ENCODE assay signal across 27 cellular contexts in genomic region chr11:4465411-4465810, GRCh38. TPM values are rescaled to one million over a fixed set of nuclear protein-coding genes. Genes with fewer than 3 reads are reported as not detected.
"Had no signal": no experiment of that assay in that cellular context is flagged by ENCODE, and none has a peak within 500 bp of the region (broad histone marks: within the 10 kb centered on the region; RNA-seq: fewer than 3 reads in every experiment).

No MANE protein-coding gene starts in this region.

- H3K36me3 Mint-ChIP-seq: activated naive CD8-positive, alpha-beta T cell treated with anti-CD3 and anti-CD28 coated beads for 36 hours had no signal

- H3K27ac Mint-ChIP-seq: activated CD4-positive, alpha-beta memory T cell treated with anti-CD3 and anti-CD28 coated beads, Interleukin-2, amount 10 ng/mL, durations not matched to agents 7 days and 5 days; activated CD4-positive, alpha-beta T cell treated with anti-CD3 and anti-CD28 coated beads for 36 hours; activated naive CD4-positive, alpha-beta T cell treated with anti-CD3 and anti-CD28 coated beads, Interleukin-2, amount 10 ng/mL, durations not matched to agents 7 days and 5 days; activated naive CD8-positive, alpha-beta T cell treated with anti-CD3 and anti-CD28 coated beads for 36 hours; activated T-cell treated with anti-CD3 and anti-CD28 coated beads, Interleukin-2, amount 50 U/mL, for 72 hours; activated T-helper 2 cell treated with anti-CD3 and anti-CD28 coated beads, Interferon-gamma antibody, Interleukin-2, Interleukin-4, amounts not matched to agents 10 μg/mL and 5 μg/mL and 100 μg/mL, durations not matched to agents 14 hours and 24 hours and 36 hours had no signal

- H3K4me2 ChIP-seq: KMS-11 had no signal

- ATAC-seq: activated CD4-positive, alpha-beta T cell treated with anti-CD3 and anti-CD28 coated beads for 36 hours; activated T-cell treated with anti-CD3 and anti-CD28 coated beads, Interleukin-2, amount 50 U/mL, for 72 hours; PC-3; SK-N-SH treated with all-trans-retinoic acid at 6 μM for 48 hours had no signal

- H3K4me1 Mint-ChIP-seq: activated CD4-positive, alpha-beta T cell treated with anti-CD3 and anti-CD28 coated beads for 36 hours; activated naive CD8-positive, alpha-beta T cell treated with anti-CD3 and anti-CD28 coated beads for 36 hours had no signal

- H3K9me3 ChIP-seq: MG63 had no signal

- H3K4me3 Mint-ChIP-seq: activated CD4-positive, alpha-beta memory T cell treated with anti-CD3 and anti-CD28 coated beads, Interleukin-2, amount 10 ng/mL, durations not matched to agents 7 days and 5 days; activated CD4-positive, alpha-beta T cell treated with anti-CD3 and anti-CD28 coated beads for 36 hours; activated naive CD4-positive, alpha-beta T cell treated with anti-CD3 and anti-CD28 coated beads, Interleukin-2, amount 10 ng/mL, durations not matched to agents 7 days and 5 days; activated naive CD8-positive, alpha-beta T cell treated with anti-CD3 and anti-CD28 coated beads for 36 hours; activated T-cell treated with anti-CD3 and anti-CD28 coated beads, Interleukin-2, amount 50 U/mL, for 72 hours had no signal

- H3K4me1 ChIP-seq: SJSA1 had no signal

- H3K36me3 ChIP-seq: brain microvascular endothelial cell, cardiac muscle cell, MG63, SJSA1 had no signal

- H3K4me3 ChIP-seq: cardiac muscle cell, MG63, SJSA1 had no signal

- H3K9ac ChIP-seq: KMS-11 had no signal

- FAIRE-seq: RCC 7860 had no signal

- H3K27ac ChIP-seq: brain microvascular endothelial cell, cardiac muscle cell, KMS-11, SJSA1, VCaP had no signal

- H3K27me3 ChIP-seq: brain microvascular endothelial cell, cardiac muscle cell, MG63, SJSA1 had no signal

- DNase-seq: activated CD4-positive, alpha-beta memory T cell treated with anti-CD3 and anti-CD28 coated beads, Interleukin-2, amount 10 ng/mL, durations not matched to agents 7 days and 5 days; activated CD4-positive, alpha-beta T cell treated with anti-CD3 and anti-CD28 coated beads for 36 hours; activated CD4-positive, alpha-beta T cell treated with anti-CD3 and anti-CD28 coated beads, Interleukin-2, amount 50 U/mL, for 1 hour; activated gamma-delta T cell treated with Interleukin-2 at 50 U/mL for 16 hours; activated naive CD4-positive, alpha-beta T cell treated with anti-CD3 and anti-CD28 coated beads, Interleukin-2, amount 10 ng/mL, durations not matched to agents 7 days and 5 days; activated naive CD8-positive, alpha-beta T cell treated with anti-CD3 and anti-CD28 coated beads for 36 hours; activated T-cell treated with anti-CD3 and anti-CD28 coated beads for 4 hours; activated T-cell treated with anti-CD3 and anti-CD28 coated beads, Interleukin-2, amount 50 U/mL, for 72 hours; brain microvascular endothelial cell; MG63; NCI-H1105; NCI-H1436; NCI-H1694 treated with DMSO at 0.1 percent for 48 hours; NCI-H2029 treated with DMSO at 0.1 percent for 48 hours; NCI-H524; PC-3; SHP77; T-helper 2 cell had no signal

RNA-seq across cellular contexts. Expression of gene OR52K2, which starts 16.3 kb away (rescaled TPM):
- total RNA-seq: activated CD4-positive, alpha-beta memory T cell treated with anti-CD3 and anti-CD28 coated beads, Interleukin-2, amount 10 ng/mL, durations not matched to agents 7 days and 5 days; activated CD8-positive, alpha-beta memory T cell treated with anti-CD3 and anti-CD28 coated beads for 36 hours; activated naive CD8-positive, alpha-beta T cell treated with anti-CD3 and anti-CD28 coated beads for 36 hours; activated T-cell treated with anti-CD3 and anti-CD28 coated beads, Interleukin-2, amount 50 U/mL, for 72 hours; activated T-helper 2 cell treated with anti-CD3 and anti-CD28 coated beads, Interferon-gamma antibody, Interleukin-2, Interleukin-4, amounts not matched to agents 10 μg/mL and 5 μg/mL and 100 μg/mL, durations not matched to agents 14 hours and 24 hours and 36 hours; cardiac muscle cell; PC-3; SJSA1 had no signal
- polyA plus RNA-seq: adipose tissue, cardiac muscle cell had no signal

RNA-seq across cellular contexts. Expression of gene OR52K1, which starts 17.0 kb away (rescaled TPM):
- total RNA-seq: activated CD4-positive, alpha-beta memory T cell treated with anti-CD3 and anti-CD28 coated beads, Interleukin-2, amount 10 ng/mL, durations not matched to agents 7 days and 5 days; activated CD8-positive, alpha-beta memory T cell treated with anti-CD3 and anti-CD28 coated beads for 36 hours; activated naive CD8-positive, alpha-beta T cell treated with anti-CD3 and anti-CD28 coated beads for 36 hours; activated T-cell treated with anti-CD3 and anti-CD28 coated beads, Interleukin-2, amount 50 U/mL, for 72 hours; activated T-helper 2 cell treated with anti-CD3 and anti-CD28 coated beads, Interferon-gamma antibody, Interleukin-2, Interleukin-4, amounts not matched to agents 10 μg/mL and 5 μg/mL and 100 μg/mL, durations not matched to agents 14 hours and 24 hours and 36 hours; cardiac muscle cell; PC-3; SJSA1 had no signal
- polyA plus RNA-seq: adipose tissue, cardiac muscle cell had no signal
